ENCODE assay signal across 29 cellular contexts in genomic region chr6:77424761-77425160, GRCh38. TPM values are rescaled to one million over a fixed set of nuclear protein-coding genes. Genes with fewer than 3 reads are reported as not detected.
"Had no signal": no experiment of that assay in that cellular context is flagged by ENCODE, and none has a peak within 500 bp of the region (broad histone marks: within the 10 kb centered on the region; RNA-seq: fewer than 3 reads in every experiment).

No MANE protein-coding gene starts in this region.

- H3K27ac ChIP-seq: adrenal gland, body of pancreas, SK-N-MC had no signal

- ATAC-seq: activated CD8-positive, alpha-beta T cell treated with anti-CD3 and anti-CD28 coated beads for 36 hours; activated T-cell treated with anti-CD3 and anti-CD28 coated beads, Interleukin-2, amount 50 U/mL, for 72 hours; body of pancreas; Panc1; Right ventricle myocardium inferior; WTC11 had no signal

- DNase-seq: activated CD4-positive, alpha-beta T cell treated with anti-CD3 and anti-CD28 coated beads for 1 hour; activated CD4-positive, alpha-beta T cell treated with anti-CD3 and anti-CD28 coated beads, Interleukin-2, amount 50 U/mL, for 1 hour; activated CD8-positive, alpha-beta memory T cell treated with anti-CD3 and anti-CD28 coated beads, Interleukin-2, amount 50 U/mL, for 4 hours; activated CD8-positive, alpha-beta T cell treated with anti-CD3 and anti-CD28 coated beads for 36 hours; activated gamma-delta T cell treated with Interleukin-2 at 50 U/mL for 16 hours; activated naive CD4-positive, alpha-beta T cell treated with anti-CD3 and anti-CD28 coated beads, Interleukin-2, amount 10 ng/mL, durations not matched to agents 7 days and 5 days; activated naive CD8-positive, alpha-beta T cell treated with anti-CD3 and anti-CD28 coated beads for 36 hours; activated T-cell treated with anti-CD3 and anti-CD28 coated beads, Interleukin-2, amount 50 U/mL, for 72 hours; adrenal gland; aorta; body of pancreas; central memory CD4-positive, alpha-beta T cell; Karpas-422; MM.1S; NCI-H1105 treated with DMSO at 0.1 percent for 48 hours; NCI-H1436 treated with DMSO at 0.1 percent for 48 hours; NCI-H187; NCI-H2081; NCI-H510A treated with DMSO at 0.1 percent for 48 hours; NCI-H69; NK-92 treated with Interleukin-12 subunit alpha and Interleukin-12 subunit beta, amount 100 ng/mL, for 24 hours; OCI-M1; RPMI8226; SW 1271 had no signal

- H3K36me3 ChIP-seq: adrenal gland had no signal

- H3K4me1 ChIP-seq: adrenal gland, body of pancreas had no signal

- H3K27me3 ChIP-seq: adrenal gland, body of pancreas had no signal

- H3K9me3 ChIP-seq: adrenal gland, body of pancreas had no signal

- H3K4me3 ChIP-seq: adrenal gland, body of pancreas, SK-N-MC had no signal

RNA-seq across cellular contexts. Expression of gene HTR1B, which starts 38.5 kb away (rescaled TPM):
- total RNA-seq: activated CD8-positive, alpha-beta T cell treated with anti-CD3 and anti-CD28 coated beads for 36 hours; activated naive CD8-positive, alpha-beta T cell treated with anti-CD3 and anti-CD28 coated beads for 36 hours; activated T-cell treated with anti-CD3 and anti-CD28 coated beads, Interleukin-2, amount 50 U/mL, for 72 hours; activated T-helper 2 cell treated with anti-CD3 and anti-CD28 coated beads, Interferon-gamma antibody, Interleukin-2, Interleukin-4, amounts not matched to agents 10 μg/mL and 5 μg/mL and 100 μg/mL, durations not matched to agents 14 hours and 24 hours and 36 hours; Right ventricle myocardium inferior had no signal
